In the genomic region with DNA sequence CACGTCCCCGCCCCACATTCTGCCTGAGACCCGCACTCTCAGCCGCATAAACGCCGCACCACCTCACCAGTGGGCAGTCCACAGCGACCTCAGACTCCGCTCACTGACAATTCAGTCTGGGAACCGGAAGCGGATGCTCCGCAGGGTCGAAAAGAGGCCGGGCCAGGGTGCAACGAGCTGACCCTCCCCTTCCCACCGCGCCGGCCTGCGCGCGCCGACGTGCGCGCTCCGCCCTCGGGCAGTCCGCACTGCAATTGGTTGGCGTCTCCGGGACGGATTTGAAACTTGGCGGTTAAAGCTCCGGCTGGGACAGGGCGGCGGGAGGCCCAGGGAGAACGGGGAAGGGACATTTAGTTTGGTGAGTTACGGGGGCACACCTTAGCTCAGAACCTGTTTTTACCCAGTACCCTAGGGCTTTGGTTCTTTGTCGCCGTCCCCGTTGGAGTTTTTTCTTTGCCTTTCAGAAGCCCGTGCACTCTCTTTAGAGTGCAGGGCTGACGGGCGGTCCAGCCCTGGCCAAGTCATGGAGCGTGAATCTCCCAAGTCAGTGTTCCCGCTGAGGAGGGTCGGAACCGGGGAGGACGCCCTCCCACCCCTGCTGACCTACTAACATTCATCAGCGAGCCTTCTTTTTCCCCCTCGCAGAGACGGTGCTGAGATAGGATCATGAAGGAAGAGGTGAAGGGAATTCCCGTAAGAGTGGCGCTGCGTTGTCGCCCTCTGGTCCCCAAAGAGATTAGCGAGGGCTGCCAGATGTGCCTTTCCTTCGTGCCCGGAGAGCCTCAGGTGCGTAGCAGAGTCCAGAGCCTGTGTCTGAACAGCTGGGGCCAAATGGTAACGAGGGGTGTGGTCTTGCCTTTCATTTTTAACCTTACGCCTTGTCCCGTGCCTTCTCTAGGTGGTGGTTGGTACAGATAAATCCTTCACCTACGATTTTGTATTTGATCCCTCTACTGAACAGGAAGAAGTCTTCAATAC, we compare ENCODE assay signal across 8 cellular contexts. TPM values are rescaled to one million over a fixed set of nuclear protein-coding genes. Genes with fewer than 3 reads are reported as not detected.
A peak's percentile ranks its signal among the peaks of the same experiment; 100 is the strongest.
DNase-seq lines count a peak whose midpoint lies in the region; ATAC-seq and TF ChIP-seq lines count a peak whose summit lies in the region.

A gene with protein sequence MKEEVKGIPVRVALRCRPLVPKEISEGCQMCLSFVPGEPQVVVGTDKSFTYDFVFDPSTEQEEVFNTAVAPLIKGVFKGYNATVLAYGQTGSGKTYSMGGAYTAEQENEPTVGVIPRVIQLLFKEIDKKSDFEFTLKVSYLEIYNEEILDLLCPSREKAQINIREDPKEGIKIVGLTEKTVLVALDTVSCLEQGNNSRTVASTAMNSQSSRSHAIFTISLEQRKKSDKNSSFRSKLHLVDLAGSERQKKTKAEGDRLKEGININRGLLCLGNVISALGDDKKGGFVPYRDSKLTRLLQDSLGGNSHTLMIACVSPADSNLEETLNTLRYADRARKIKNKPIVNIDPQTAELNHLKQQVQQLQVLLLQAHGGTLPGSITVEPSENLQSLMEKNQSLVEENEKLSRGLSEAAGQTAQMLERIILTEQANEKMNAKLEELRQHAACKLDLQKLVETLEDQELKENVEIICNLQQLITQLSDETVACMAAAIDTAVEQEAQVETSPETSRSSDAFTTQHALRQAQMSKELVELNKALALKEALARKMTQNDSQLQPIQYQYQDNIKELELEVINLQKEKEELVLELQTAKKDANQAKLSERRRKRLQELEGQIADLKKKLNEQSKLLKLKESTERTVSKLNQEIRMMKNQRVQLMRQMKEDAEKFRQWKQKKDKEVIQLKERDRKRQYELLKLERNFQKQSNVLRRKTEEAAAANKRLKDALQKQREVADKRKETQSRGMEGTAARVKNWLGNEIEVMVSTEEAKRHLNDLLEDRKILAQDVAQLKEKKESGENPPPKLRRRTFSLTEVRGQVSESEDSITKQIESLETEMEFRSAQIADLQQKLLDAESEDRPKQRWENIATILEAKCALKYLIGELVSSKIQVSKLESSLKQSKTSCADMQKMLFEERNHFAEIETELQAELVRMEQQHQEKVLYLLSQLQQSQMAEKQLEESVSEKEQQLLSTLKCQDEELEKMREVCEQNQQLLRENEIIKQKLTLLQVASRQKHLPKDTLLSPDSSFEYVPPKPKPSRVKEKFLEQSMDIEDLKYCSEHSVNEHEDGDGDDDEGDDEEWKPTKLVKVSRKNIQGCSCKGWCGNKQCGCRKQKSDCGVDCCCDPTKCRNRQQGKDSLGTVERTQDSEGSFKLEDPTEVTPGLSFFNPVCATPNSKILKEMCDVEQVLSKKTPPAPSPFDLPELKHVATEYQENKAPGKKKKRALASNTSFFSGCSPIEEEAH (plus strand): TSS at position 312 of the 978 bp plus-strand sequence. CDS start 355 bp downstream, at position 667.
A gene with protein sequence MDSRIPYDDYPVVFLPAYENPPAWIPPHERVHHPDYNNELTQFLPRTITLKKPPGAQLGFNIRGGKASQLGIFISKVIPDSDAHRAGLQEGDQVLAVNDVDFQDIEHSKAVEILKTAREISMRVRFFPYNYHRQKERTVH (minus strand): TSS at position 135 of the 978 bp plus-strand sequence. CDS start 586 bp downstream, outside the sequence.

- peak within 1 kb of the TSS; percentile 79 for H3K56ac ChIP-seq in IMR-90 (ENCODE audit: extremely low read depth, insufficient read depth, low read length)

- 8% methylated on average over 4 of the region's 62 CpGs; no CpG with 5 or more reads in 1 of the 2 experiments for WGBS in IMR-90 (ENCODE audit: extremely low coverage in 2 of 2, insufficient read length in 1 of 2), 2 experiments

- H3K36me3 Mint-ChIP-seq in naive thymus-derived CD8-positive, alpha-beta T cell = peaks cover 0 to 13% (median 1%) of the 10 kb centered on the region in 3 donors
- peaks cover 0 to 8% of the 10 kb centered on the region in 2 donors for H3K36me3 Mint-ChIP-seq in stimulated activated naive B cell treated with anti-CD40 and anti-IgM and Interleukin-4, amounts not matched to agents 10 μg/mL and 1 μg/mL and 100 μg/mL, for 72 hours

- H2AFZ ChIP-seq in IMR-90 (replicated peaks; ENCODE audit: low read length, poor library complexity) = peak within 1 kb of the TSS; percentile 90

- TSS peak; percentile 69 for BruUV-seq in IMR-90 (replicated peaks; lab: Mats Ljungman, UMichigan)

- no peaks in the 10 kb centered on the region for H3K36me3 ChIP-seq in IMR-90 (ENCODE audit: control insufficient read depth, insufficient read depth, low read length)
- no peaks in the 10 kb centered on the region for H3K36me3 ChIP-seq in Peyer's patch

- peak within 1 kb of the TSS; percentile 73 for H3K23ac ChIP-seq in IMR-90 (ENCODE audit: low read depth, low read length)

- H3K27me3 ChIP-seq in IMR-90 (ENCODE audit: control insufficient read depth, insufficient read depth, low read length) = no peaks in the 10 kb centered on the region; the same call in 1 of the 2 replicates
- no peaks in the 10 kb centered on the region for H3K27me3 ChIP-seq in Peyer's patch

- peak within 1 kb of the TSS; percentile 56 for H3K4me3 ChIP-seq in IMR-90 (ENCODE audit: insufficient read depth, low read depth, low read length)
- H3K4me3 ChIP-seq in Peyer's patch = peak within 1 kb of the TSS; percentile 41 to 67 (median 52)

- POLR2A ChIA-PET in IMR-90 (lab: Charles Lee; ENCODE audit: unreplicated experiment) = no interaction called here
- POLR2A ChIA-PET in naive thymus-derived CD8-positive, alpha-beta T cell (lab: Charles Lee) = interaction anchor here (1.2 kb wide), 1 partner anchor 156 kb away, joined by 9 read pairs; a partner anchor contains a TSS

- H4K20me1 ChIP-seq in IMR-90 (ENCODE audit: insufficient read depth, low read length) = no peaks in the 10 kb centered on the region

- 0 out of 2 replicates have a peak within 1 kb of the TSS, but pooled peaks have one; percentile 13 for H2AK5ac ChIP-seq in IMR-90 (ENCODE audit: low read depth, low read length)

- no peak for TF ChIP-seq RAD21 in IMR-90 (IDR thresholded peaks at IDR 0.05; ENCODE audit: low read length)

- H3K27ac Mint-ChIP-seq in naive thymus-derived CD8-positive, alpha-beta T cell = peak within 1 kb of the TSS; percentile 37 to 92 (median 86)
- peak within 1 kb of the TSS; percentile 82 for H3K27ac Mint-ChIP-seq in stimulated activated naive B cell treated with anti-CD40 and anti-IgM and Interleukin-4, amounts not matched to agents 10 μg/mL and 1 μg/mL and 100 μg/mL, for 72 hours

- no peak within 1 kb of the TSS for H2BK20ac ChIP-seq in IMR-90 (ENCODE audit: low read depth, low read length)

- H3K27me3 Mint-ChIP-seq in naive thymus-derived CD8-positive, alpha-beta T cell = no peaks in the 10 kb centered on the region
- H3K27me3 Mint-ChIP-seq in stimulated activated naive B cell treated with anti-CD40 and anti-IgM and Interleukin-4, amounts not matched to agents 10 μg/mL and 1 μg/mL and 100 μg/mL, for 72 hours = no peaks in the 10 kb centered on the region

- H3K4me1 ChIP-seq in IMR-90 (ENCODE audit: control insufficient read depth, insufficient read depth, low read length) (peaks cover 2% of the 10 kb centered on the region; the same call in 1 of the 2 replicates), Peyer's patch (peaks cover 0 to 4% (median 0%) of the 10 kb centered on the region in 4 donors)

- no peaks in the 10 kb centered on the region for H3K9me1 ChIP-seq in IMR-90 (ENCODE audit: insufficient read depth, low read length)

- peak; percentile 70 for DNase-seq in DMS53 treated with DMSO at 0.1 percent for 48 hours (lab: John Stamatoyannopoulos, UW; ENCODE audit: unreplicated experiment)
- DNase-seq in IMR-90 = peak; percentile 76
- DNase-seq in Peyer's patch = peak; percentile 67 to 89 (median 86)
- peak; percentile 68 for DNase-seq in activated T-helper 1 cell treated with Interleukin-2 at 50 U/mL for 16 hours (ENCODE audit: low read depth)
- peak; percentile 79 for DNase-seq in fibroblast of gingiva (ENCODE audit: low read depth)
- DNase-seq in naive thymus-derived CD8-positive, alpha-beta T cell = peak; percentile 47 to 83 (median 62)
- peak; percentile 77 for DNase-seq in stimulated activated naive B cell treated with anti-CD40 and anti-IgM and Interleukin-4, amounts not matched to agents 10 μg/mL and 1 μg/mL and 100 μg/mL, for 72 hours

- H3K4me3 Mint-ChIP-seq in naive thymus-derived CD8-positive, alpha-beta T cell = peak within 1 kb of the TSS; percentile 81 to 90 (median 86)
- peak within 1 kb of the TSS; percentile 88 for H3K4me3 Mint-ChIP-seq in stimulated activated naive B cell treated with anti-CD40 and anti-IgM and Interleukin-4, amounts not matched to agents 10 μg/mL and 1 μg/mL and 100 μg/mL, for 72 hours

- CTCF ChIA-PET in IMR-90 (lab: Yijun Ruan, JAX) = no interaction called here

- H2BK15ac ChIP-seq in IMR-90 (ENCODE audit: low read depth, low read length) = 0 out of 3 replicates have a peak within 1 kb of the TSS, but pooled peaks have one; percentile 18

- H3K9me3 ChIP-seq in IMR-90 (ENCODE audit: control insufficient read depth, insufficient read depth, low read length) (no peaks in the 10 kb centered on the region), Peyer's patch (no peaks in the 10 kb centered on the region)

- no peak for TF ChIP-seq CTCF in IMR-90 (conservative IDR thresholded peaks at IDR 0.05; ENCODE audit: low read depth, low read length)
- TF ChIP-seq CTCF in Peyer's patch (IDR thresholded peaks at IDR 0.05) = no peak

- in situ Hi-C loops in IMR-90 (cut with MboI; ENCODE audit: low sequenced_read_pairs) = no loop called here

- peak; percentile 97 for ATAC-seq in GM21529 (IDR thresholded peaks at IDR 0.05; ENCODE audit: unreplicated experiment)
- ATAC-seq in IMR-90 (ENCODE audit: low read depth) = peak; percentile 99
- ATAC-seq in naive thymus-derived CD8-positive, alpha-beta T cell = peak; percentile 97 to 99
- peak; percentile 99 to 100 for ATAC-seq in stimulated activated naive B cell treated with anti-CD40 and anti-IgM and Interleukin-4, amounts not matched to agents 10 μg/mL and 1 μg/mL and 100 μg/mL, for 72 hours (replicated peaks)

- intact Hi-C loops in IMR-90 (cut with micrococcal nuclease) = loop anchor here (1.0 to 5.0 kb wide), 3 partner anchors 122 to 158 kb away; a partner anchor contains a TSS

- peak within 1 kb of the TSS; percentile 60; the same call in 1 of the 2 replicates for H4K5ac ChIP-seq in IMR-90 (ENCODE audit: low read depth, low read length)

- H3K79me1 ChIP-seq in IMR-90 (ENCODE audit: low read depth in 1 of 2, low read length in 2 of 2) = peaks cover 6 to 15% of the 10 kb centered on the region in 2 experiments

- TF ChIP-seq POLR2A in IMR-90 (IDR thresholded peaks at IDR 0.05; ENCODE audit: low read depth, low read length) (peak; percentile 23; the same call in 1 of the 2 replicates), Peyer's patch (IDR thresholded peaks at IDR 0.05) (peak in 1 of 2 donors; percentile 38)

- 0 out of 2 replicates have a peak within 1 kb of the TSS, but pooled peaks have one; percentile 90 for H3K14ac ChIP-seq in IMR-90 (replicated peaks; ENCODE audit: low read depth, low read length)

- H3K4me2 ChIP-seq in IMR-90 (ENCODE audit: low read depth, low read length) = peak within 1 kb of the TSS; percentile 90

- H3K18ac ChIP-seq in IMR-90 (ENCODE audit: low read depth, low read length) = no peak within 1 kb of the TSS

- H3K9me3 Mint-ChIP-seq in naive thymus-derived CD8-positive, alpha-beta T cell = no peaks in the 10 kb centered on the region
- H3K9me3 Mint-ChIP-seq in stimulated activated naive B cell treated with anti-CD40 and anti-IgM and Interleukin-4, amounts not matched to agents 10 μg/mL and 1 μg/mL and 100 μg/mL, for 72 hours = no peaks in the 10 kb centered on the region

- peak within 1 kb of the TSS; percentile 92 for H2AK9ac ChIP-seq in IMR-90 (replicated peaks; ENCODE audit: low read depth, low read length, poor library complexity)

- 0 out of 2 replicates have a peak within 1 kb of the TSS, but pooled peaks have one; percentile 17 for H2BK120ac ChIP-seq in IMR-90 (ENCODE audit: low read depth, low read length)

- H3K4ac ChIP-seq in IMR-90 (ENCODE audit: low read depth, low read length) = peak within 1 kb of the TSS; percentile 61

- peak within 1 kb of the TSS; percentile 66 to 84; a peak in 3 of 4 replicates for H4K8ac ChIP-seq in IMR-90 (ENCODE audit: low read depth in 2 of 2, low read length in 2 of 2)

- peak within 1 kb of the TSS; percentile 51 for H3K9ac ChIP-seq in IMR-90 (ENCODE audit: low read depth, low read length)

- peak within 1 kb of the TSS; percentile 23 for H2BK5ac ChIP-seq in IMR-90 (ENCODE audit: low read depth, low read length, poor library complexity, severe bottlenecking)

- peaks cover 0 to 17% (median 9%) of the 10 kb centered on the region in 4 donors for H3K4me1 Mint-ChIP-seq in naive thymus-derived CD8-positive, alpha-beta T cell
- H3K4me1 Mint-ChIP-seq in stimulated activated naive B cell treated with anti-CD40 and anti-IgM and Interleukin-4, amounts not matched to agents 10 μg/mL and 1 μg/mL and 100 μg/mL, for 72 hours = peaks cover 0 to 1% of the 10 kb centered on the region in 2 donors

- peak within 1 kb of the TSS; percentile 58 for H3K27ac ChIP-seq in IMR-90 (ENCODE audit: insufficient read depth, low read length)
- H3K27ac ChIP-seq in Peyer's patch = peak within 1 kb of the TSS; percentile 58 to 74 (median 69)

- peak within 1 kb of the TSS; percentile 72 for H4K91ac ChIP-seq in IMR-90 (ENCODE audit: insufficient read depth, low read depth, low read length)

- dilution Hi-C loops in IMR-90 (cut with HindIII; ENCODE audit: low sequenced_read_pairs, unreplicated experiment) = no loop called here

RNA-seq across cellular contexts. Expression of the first gene that starts in this region (rescaled TPM):
- total RNA-seq in IMR-90 (2012; rRNA removed) (19.0 and 24.4 TPM in 2 replicates), Peyer's patch (10 to 100 TPM in 1 of 4 donors, 1 to 10 TPM in 3; 1.3 to 17.3 (median 4.6) TPM)
- polyA plus RNA-seq in IMR-90 (2012; rRNA removed) = 9.4 and 10.0 TPM in 2 replicates
- polyA plus RNA-seq in IMR-90 (2012; cell fraction: cytosol; rRNA removed) = 1.6 and 3.9 TPM in 2 replicates
- 1.1 and 4.2 TPM in 2 replicates for polyA plus RNA-seq in IMR-90 (2012; cell fraction: nucleus; rRNA removed; ENCODE audit: low replicate concordance)
- under 1 TPM; 0.08 TPM for total RNA-seq in naive thymus-derived CD8-positive, alpha-beta T cell
- not detected for polyA plus RNA-seq in naive thymus-derived CD8-positive, alpha-beta T cell

RNA-seq across cellular contexts. Expression of the second gene that starts in this region (rescaled TPM):
- 66.4 and 84.1 TPM in 2 replicates for total RNA-seq in IMR-90 (2012; rRNA removed)
- polyA plus RNA-seq in IMR-90 (2012; rRNA removed) = 100 and 105 TPM in 2 replicates
- polyA plus RNA-seq in IMR-90 (2012; cell fraction: cytosol; rRNA removed) = 38.7 and 52.6 TPM in 2 replicates
- polyA plus RNA-seq in IMR-90 (2012; cell fraction: nucleus; rRNA removed; ENCODE audit: low replicate concordance) = 20.3 and 83.3 TPM in 2 replicates
- 10 to 100 TPM; 23.6 to 32.6 (median 28.2) TPM for total RNA-seq in Peyer's patch
- 10 to 100 TPM; 13.2 to 14.5 TPM for total RNA-seq in naive thymus-derived CD8-positive, alpha-beta T cell
- 10 to 100 TPM; 27.5 to 36.1 (median 29.2) TPM for polyA plus RNA-seq in naive thymus-derived CD8-positive, alpha-beta T cell

Comparison
In these comparisons a context has a peak if more than half of its experiments do, and no peak if none do; other contexts are left out.
1. Peak in every context shown above with its lines: DNase-seq, ATAC-seq, H3K4me3 ChIP-seq and H3K27ac ChIP-seq.